In genomic region chr1:182615468-182616129, GRCh38 we compare ENCODE assay signal across 1 cellular context.
TF ChIP-seq lines count a peak whose summit lies in the region.

No MANE protein-coding gene starts in this region.

TF ChIP-seq in HEK293, 187 proteins besides CTCF, POLR2A, EP300 and RAD21 (continued from another document):
- TF ChIP-seq GFI1B (tag by site-specific recombination; IDR thresholded peaks at IDR 0.05) (no peak), ZFP69B (tag by site-specific recombination; IDR thresholded peaks at IDR 0.05) (no peak), ZNF530 (tag by site-specific recombination; IDR thresholded peaks at IDR 0.05; ENCODE audit: low read depth) (no peak), ZNF18 (tag by site-specific recombination; IDR thresholded peaks at IDR 0.05) (no peak), SETDB1 (IDR thresholded peaks at IDR 0.05; ENCODE audit: insufficient read length, low read length) (no peak), AEBP2 (tag by site-specific recombination; IDR thresholded peaks at IDR 0.05; ENCODE audit: borderline replicate concordance) (no peak), ZBTB26 (tag by site-specific recombination; optimal IDR thresholded peaks at IDR 0.05) (no peak), ZNF558 (tag by site-specific recombination; IDR thresholded peaks at IDR 0.05) (0 out of 2 replicates have a peak, but pooled peaks have one; percentile 30), ZNF16 (tag by site-specific recombination; IDR thresholded peaks at IDR 0.05; ENCODE audit: low read depth) (no peak), IKZF3 (tag by site-specific recombination; IDR thresholded peaks at IDR 0.05) (peak; percentile 76; the same call in 1 of the 2 replicates), WT1 (tag by site-specific recombination; IDR thresholded peaks at IDR 0.05) (no peak), ZFHX2 (tag by site-specific recombination; conservative IDR thresholded peaks at IDR 0.05) (peak; percentile 40; the same call in 1 of the 2 replicates), OVOL3 (tag by site-specific recombination; IDR thresholded peaks at IDR 0.05) (peak; percentile 63; the same call in 1 of the 2 replicates), ZNF433 (tag by site-specific recombination; IDR thresholded peaks at IDR 0.05; ENCODE audit: low read depth) (no peak), ZNF266 (tag by site-specific recombination; IDR thresholded peaks at IDR 0.05; ENCODE audit: low read depth) (no peak), PRDM6 (tag by site-specific recombination; IDR thresholded peaks at IDR 0.05) (peak; percentile 92), PBX3 (CRISPR knock-in tag; IDR thresholded peaks at IDR 0.05) (no peak), ZSCAN5A (tag by site-specific recombination; IDR thresholded peaks at IDR 0.05) (no peak), ZEB2 (tag by site-specific recombination; IDR thresholded peaks at IDR 0.05) (no peak), ZNF335 (tag by site-specific recombination; conservative IDR thresholded peaks at IDR 0.05) (peak; percentile 87), ZNF449 (tag by site-specific recombination; IDR thresholded peaks at IDR 0.05) (peak; percentile 9; the same call in 1 of the 2 replicates), ZFP37 (tag by site-specific recombination; IDR thresholded peaks at IDR 0.05) (0 out of 2 replicates have a peak, but pooled peaks have one; percentile 13)
